10 cellular contexts compared by ENCODE assay signal in genomic region chr17:64572682-64573154, GRCh38.
DNase-seq lines count a peak whose midpoint lies in the region; ATAC-seq, FAIRE-seq and TF ChIP-seq lines count a peak whose summit lies in the region.
"Had no signal": no experiment of that assay in that cellular context is flagged by ENCODE, and none has a peak within 500 bp of the region (broad histone marks: within the 10 kb centered on the region; RNA-seq: fewer than 3 reads in every experiment).

No MANE protein-coding gene starts in this region.

- TF ChIP-seq CTCF in IMR-90 (conservative IDR thresholded peaks at IDR 0.05; ENCODE audit: low read depth, low read length) = no peak
- TF ChIP-seq CTCF in astrocyte (IDR thresholded peaks at IDR 0.05; ENCODE audit: insufficient read depth, low read depth, low read length) = no peak
- no peak for TF ChIP-seq CTCF in right lobe of liver (IDR thresholded peaks at IDR 0.05)
- TF ChIP-seq CTCF in upper lobe of right lung (IDR thresholded peaks at IDR 0.05) = no peak

- peaks cover 18% of the 10 kb centered on the region for H3K36me3 ChIP-seq in CD4-positive, alpha-beta memory T cell (ENCODE audit: insufficient read depth, low read length)
- peaks cover 46% of the 10 kb centered on the region for H3K36me3 ChIP-seq in IMR-90 (ENCODE audit: control insufficient read depth, insufficient read depth, low read length)
- H3K36me3 ChIP-seq in astrocyte (ENCODE audit: insufficient read depth, low read length) = peaks cover 59% of the 10 kb centered on the region
- H3K36me3 ChIP-seq in right lobe of liver = peaks cover 0 to 10% (median 0%) of the 10 kb centered on the region in 4 donors
- H3K36me3 ChIP-seq in upper lobe of right lung = peaks cover 58% of the 10 kb centered on the region

- H2AFZ ChIP-seq in IMR-90 (replicated peaks; ENCODE audit: low read length, poor library complexity) = no peak overlapping the region
- H2AFZ ChIP-seq in astrocyte (ENCODE audit: low read depth, low read length) = no peak overlapping the region

- H4K20me1 ChIP-seq in IMR-90 (ENCODE audit: insufficient read depth, low read length) (peaks cover 68% of the 10 kb centered on the region), astrocyte (ENCODE audit: insufficient read depth, low read length) (peaks cover 33% of the 10 kb centered on the region)

- no peak overlapping the region for H3K9ac ChIP-seq in IMR-90 (ENCODE audit: low read depth, low read length)
- H3K9ac ChIP-seq in astrocyte (ENCODE audit: low read length) = no peak overlapping the region

- POLR2A ChIA-PET in CD4-positive, alpha-beta memory T cell (lab: Charles Lee; ENCODE audit: partially characterized antibody) = interaction anchor here (0.9 to 1.1 kb wide), 2 partner anchors 9 to 67 kb away, joined by 3 to 4 read pairs; no protein-coding TSS in a partner anchor
- POLR2A ChIA-PET in IMR-90 (lab: Charles Lee; ENCODE audit: unreplicated experiment) = no interaction called here

- H3K79me1 ChIP-seq in IMR-90 (ENCODE audit: low read depth in 1 of 2, low read length in 2 of 2) = peaks cover 26 to 60% of the 10 kb centered on the region in 2 experiments; a peak in 3 of 4 replicates

- peak overlapping the region in 6 of 7 donors; percentile 20 to 81 (median 64) for H3K27ac Mint-ChIP-seq in CD4-positive, alpha-beta memory T cell
- H3K27ac Mint-ChIP-seq in astrocyte (ENCODE audit: unreplicated experiment) = peak overlapping the region; percentile 87

- no peak overlapping the region for H3K27ac ChIP-seq in CD4-positive, alpha-beta memory T cell (ENCODE audit: low read depth, low read length)
- H3K27ac ChIP-seq in IMR-90 (ENCODE audit: insufficient read depth, low read length) (peak overlapping the region; percentile 42; the same call in 1 of the 2 replicates), astrocyte (ENCODE audit: low read depth, low read length) (peak overlapping the region; percentile 56), right lobe of liver (no peak overlapping the region), upper lobe of right lung (no peak overlapping the region)

- BruUV-seq in IMR-90 (replicated peaks; lab: Mats Ljungman, UMichigan) = no TSS peak

- H3K4ac ChIP-seq in IMR-90 (ENCODE audit: low read depth, low read length) = no peak overlapping the region

- peak; percentile 5 for FAIRE-seq in astrocyte (lab: Jason Lieb, UNC)
- FAIRE-seq: H54 had no signal

- no peak overlapping the region for H2AK9ac ChIP-seq in IMR-90 (replicated peaks; ENCODE audit: low read depth, low read length, poor library complexity)

- peak overlapping the region; percentile 72 for H2BK5ac ChIP-seq in IMR-90 (ENCODE audit: low read depth, low read length, poor library complexity, severe bottlenecking)

- no peak overlapping the region for H2AK5ac ChIP-seq in IMR-90 (ENCODE audit: low read depth, low read length)

- H4K8ac ChIP-seq in IMR-90 (ENCODE audit: low read depth in 2 of 2, low read length in 2 of 2) = no peak overlapping the region

- peaks cover 68% of the 10 kb centered on the region for H3K79me2 ChIP-seq in astrocyte (ENCODE audit: insufficient read depth, low read length)

- no peak overlapping the region for H4K5ac ChIP-seq in IMR-90 (ENCODE audit: low read depth, low read length)

- dilution Hi-C loops in IMR-90 (cut with HindIII; ENCODE audit: low sequenced_read_pairs, unreplicated experiment) = no loop called here

- H3K9me3 ChIP-seq in CD4-positive, alpha-beta memory T cell (ENCODE audit: control insufficient read depth in 1 of 2, low read length in 2 of 2) = no peaks in the 10 kb centered on the region
- no peaks in the 10 kb centered on the region for H3K9me3 ChIP-seq in IMR-90 (ENCODE audit: control insufficient read depth, insufficient read depth, low read length)
- no peaks in the 10 kb centered on the region for H3K9me3 ChIP-seq in astrocyte (ENCODE audit: insufficient read depth, low read depth, low read length)
- H3K9me3 ChIP-seq in right lobe of liver = no peaks in the 10 kb centered on the region
- H3K9me3 ChIP-seq in upper lobe of right lung = no peaks in the 10 kb centered on the region

- no peak overlapping the region for H3K18ac ChIP-seq in IMR-90 (ENCODE audit: low read depth, low read length)

- intact Hi-C loops in CD4-positive, alpha-beta memory T cell (cut with micrococcal nuclease) = no loop called here
- intact Hi-C loops in IMR-90 (cut with micrococcal nuclease) = no loop called here
- intact Hi-C loops in right lobe of liver (cut with DNase I) = no loop called here
- intact Hi-C loops in upper lobe of right lung (cut with DNase I) = no loop called here

- in situ Hi-C loops in IMR-90 (cut with MboI; ENCODE audit: low sequenced_read_pairs) = no loop called here

- H3K4me1 Mint-ChIP-seq in CD4-positive, alpha-beta memory T cell = peaks cover 7 to 16% (median 10%) of the 10 kb centered on the region in 4 donors
- H3K4me1 Mint-ChIP-seq in astrocyte (ENCODE audit: low read depth, unreplicated experiment) = peaks cover 9% of the 10 kb centered on the region

- H2BK15ac ChIP-seq in IMR-90 (ENCODE audit: low read depth, low read length) = no peak overlapping the region

- no peak for TF ChIP-seq RAD21 in IMR-90 (IDR thresholded peaks at IDR 0.05; ENCODE audit: low read length)

- H3K4me1 ChIP-seq in CD4-positive, alpha-beta memory T cell (ENCODE audit: insufficient read depth, low read length) = peaks cover 6% of the 10 kb centered on the region
- peaks cover 8% of the 10 kb centered on the region; the same call in 1 of the 2 replicates for H3K4me1 ChIP-seq in IMR-90 (ENCODE audit: control insufficient read depth, insufficient read depth, low read length)
- peaks cover 15% of the 10 kb centered on the region for H3K4me1 ChIP-seq in astrocyte (ENCODE audit: insufficient read depth, low read length)
- H3K4me1 ChIP-seq in right lobe of liver = no peaks in the 10 kb centered on the region
- H3K4me1 ChIP-seq in upper lobe of right lung = peaks cover 5% of the 10 kb centered on the region

- TF ChIP-seq POLR2A in IMR-90 (IDR thresholded peaks at IDR 0.05; ENCODE audit: low read depth, low read length) (no peak), right lobe of liver (IDR thresholded peaks at IDR 0.05) (no peak)

- H3K27me3 ChIP-seq in CD4-positive, alpha-beta memory T cell (ENCODE audit: insufficient read depth, low read length) = no peaks in the 10 kb centered on the region
- H3K27me3 ChIP-seq in IMR-90 (ENCODE audit: control insufficient read depth, insufficient read depth, low read length) (no peaks in the 10 kb centered on the region), astrocyte (ENCODE audit: insufficient read depth, low read length) (no peaks in the 10 kb centered on the region), right lobe of liver (no peaks in the 10 kb centered on the region), upper lobe of right lung (no peaks in the 10 kb centered on the region)

- no peaks in the 10 kb centered on the region for H3K9me3 Mint-ChIP-seq in CD4-positive, alpha-beta memory T cell
- H3K9me3 Mint-ChIP-seq in astrocyte (ENCODE audit: unreplicated experiment) = no peaks in the 10 kb centered on the region

- H3K4me3 ChIP-seq in CD4-positive, alpha-beta memory T cell (ENCODE audit: low read length in 2 of 2) = no peak overlapping the region
- H3K4me3 ChIP-seq in IMR-90 (ENCODE audit: insufficient read depth, low read depth, low read length) (no peak overlapping the region), astrocyte (ENCODE audit: insufficient read depth, low read depth, low read length) (no peak overlapping the region), right lobe of liver (no peak overlapping the region), upper lobe of right lung (no peak overlapping the region)

- no peak overlapping the region for H3K4me2 ChIP-seq in IMR-90 (ENCODE audit: low read depth, low read length)
- peak overlapping the region; percentile 17 for H3K4me2 ChIP-seq in astrocyte (ENCODE audit: low read length)

- H4K91ac ChIP-seq in IMR-90 (ENCODE audit: insufficient read depth, low read depth, low read length) = no peak overlapping the region

- H2BK20ac ChIP-seq in IMR-90 (ENCODE audit: low read depth, low read length) = no peak overlapping the region

- DNase-seq in CD4-positive, alpha-beta memory T cell = peak in 3 of 5 donors; percentile 12 to 22 (median 15)
- DNase-seq in IMR-90 = peak; percentile 61
- DNase-seq in astrocyte (ENCODE audit: low read depth) = peak; percentile 62
- DNase-seq in right lobe of liver = no peak
- no peak for DNase-seq in upper lobe of right lung
- no peak for DNase-seq in OCI-M2 (lab: John Stamatoyannopoulos, UW; ENCODE audit: unreplicated experiment)
- DNase-seq in pons (ENCODE audit: low spot score) = no peak
- DNase-seq: activated effector memory CD4-positive, alpha-beta T cell treated with anti-CD3 and anti-CD28 coated beads, Interleukin-2, amount 50 U/mL, for 16 hours had no signal

- H3K27me3 Mint-ChIP-seq in CD4-positive, alpha-beta memory T cell = no peaks in the 10 kb centered on the region
- no peaks in the 10 kb centered on the region for H3K27me3 Mint-ChIP-seq in astrocyte (ENCODE audit: low read depth, unreplicated experiment)

- peaks cover 2% of the 10 kb centered on the region; the same call in 1 of the 2 replicates for H3K9me1 ChIP-seq in IMR-90 (ENCODE audit: insufficient read depth, low read length)

- WGBS in IMR-90 (ENCODE audit: extremely low coverage in 2 of 2, insufficient read length in 1 of 2), 2 experiments = no CpG with 5 or more reads among the region's 3 CpGs
- 54% methylated on average over 3 of the region's 3 CpGs for WGBS in right lobe of liver (ENCODE audit: insufficient coverage, low coverage, low lambda C conversion rate, missing lambda C conversion rate)

- H3K56ac ChIP-seq in IMR-90 (ENCODE audit: extremely low read depth, insufficient read depth, low read length) = no peak overlapping the region

- H3K36me3 Mint-ChIP-seq in CD4-positive, alpha-beta memory T cell = peaks cover 17 to 26% of the 10 kb centered on the region in 2 donors
- H3K36me3 Mint-ChIP-seq in astrocyte (ENCODE audit: low read depth, unreplicated experiment) = peaks cover 4% of the 10 kb centered on the region

- H3K14ac ChIP-seq in IMR-90 (replicated peaks; ENCODE audit: low read depth, low read length) = no peak overlapping the region

- peak overlapping the region; percentile 50; the same call in 1 of the 2 replicates for H3K23ac ChIP-seq in IMR-90 (ENCODE audit: low read depth, low read length)

- no peak overlapping the region for H3K4me3 Mint-ChIP-seq in CD4-positive, alpha-beta memory T cell
- H3K4me3 Mint-ChIP-seq in astrocyte (ENCODE audit: unreplicated experiment) = peak overlapping the region; percentile 50

- CTCF ChIA-PET in CD4-positive, alpha-beta memory T cell (lab: Charles Lee; ENCODE audit: partially characterized antibody) = interaction anchor here (0.7 to 1.3 kb wide), 3 partner anchors 9 to 164 kb away, joined by 3 to 5 read pairs (median 4); no protein-coding TSS in a partner anchor
- CTCF ChIA-PET in IMR-90 (lab: Yijun Ruan, JAX) = interaction anchor here (1.0 kb wide), 1 partner anchor 26 kb away, joined by 3 read pairs; no protein-coding TSS in a partner anchor

- ATAC-seq in IMR-90 (ENCODE audit: low read depth) (peak; percentile 18), right lobe of liver (peak in 3 of 4 donors; percentile 42 to 62 (median 55)), upper lobe of right lung (no peak), HG02571 (IDR thresholded peaks at IDR 0.05; ENCODE audit: unreplicated experiment) (no peak)

- H2BK120ac ChIP-seq in IMR-90 (ENCODE audit: low read depth, low read length) = no peak overlapping the region

TF ChIP-seq in IMR-90, 13 proteins besides CTCF, POLR2A, EP300 and RAD21 (continues in another document):
- TF ChIP-seq BHLHE40 (IDR thresholded peaks at IDR 0.05; ENCODE audit: low read depth, low read length) = no peak

Comparison
In these comparisons a context has a peak if more than half of its experiments do, and no peak if none do; other contexts are left out.
1. DNase-seq: peak in CD4-positive, alpha-beta memory T cell (3 of 5), IMR-90 (single experiment) and astrocyte (single experiment); none in right lobe of liver (0 of 3), upper lobe of right lung (single experiment), OCI-M2 (single experiment) and pons (single experiment).
2. H3K27ac ChIP-seq: peak in IMR-90 (single experiment) and astrocyte (single experiment); none in CD4-positive, alpha-beta memory T cell (single experiment), right lobe of liver (0 of 3) and upper lobe of right lung (single experiment).
3. ATAC-seq: peak in IMR-90 (single experiment) and right lobe of liver (3 of 4); none in upper lobe of right lung (single experiment) and HG02571 (single experiment).